2 cellular contexts compared by ENCODE assay signal in genomic region chr5:160198148-160198545, GRCh38.
TF ChIP-seq lines count a peak whose summit lies in the region.

No MANE protein-coding gene starts in this region.

TF ChIP-seq in IMR-90, 13 proteins besides CTCF, POLR2A, EP300 and RAD21:
- no peak for TF ChIP-seq NFE2L2 (IDR thresholded peaks at IDR 0.05; ENCODE audit: low read depth, low read length)
- no peak for TF ChIP-seq MAFK (IDR thresholded peaks at IDR 0.05; ENCODE audit: low read depth, low read length)
- TF ChIP-seq FOS (IDR thresholded peaks at IDR 0.05; ENCODE audit: low read depth, low read length): no peak
- no peak for TF ChIP-seq RCOR1 (IDR thresholded peaks at IDR 0.05; ENCODE audit: insufficient replicate concordance, low read length)
- TF ChIP-seq CEBPB (IDR thresholded peaks at IDR 0.05; ENCODE audit: low read depth, low read length): no peak
- TF ChIP-seq RFX5 (IDR thresholded peaks at IDR 0.05; ENCODE audit: low read depth, low read length): no peak
- no peak for TF ChIP-seq MXI1 (IDR thresholded peaks at IDR 0.05; ENCODE audit: borderline replicate concordance, low read depth, low read length)
- TF ChIP-seq ELK1 (IDR thresholded peaks at IDR 0.05; ENCODE audit: borderline replicate concordance, low read depth, low read length): no peak
- no peak for TF ChIP-seq BHLHE40 (IDR thresholded peaks at IDR 0.05; ENCODE audit: low read depth, low read length)
- TF ChIP-seq MAZ (IDR thresholded peaks at IDR 0.05; ENCODE audit: borderline replicate concordance, low read depth, low read length): no peak
- TF ChIP-seq, protein P1, sequence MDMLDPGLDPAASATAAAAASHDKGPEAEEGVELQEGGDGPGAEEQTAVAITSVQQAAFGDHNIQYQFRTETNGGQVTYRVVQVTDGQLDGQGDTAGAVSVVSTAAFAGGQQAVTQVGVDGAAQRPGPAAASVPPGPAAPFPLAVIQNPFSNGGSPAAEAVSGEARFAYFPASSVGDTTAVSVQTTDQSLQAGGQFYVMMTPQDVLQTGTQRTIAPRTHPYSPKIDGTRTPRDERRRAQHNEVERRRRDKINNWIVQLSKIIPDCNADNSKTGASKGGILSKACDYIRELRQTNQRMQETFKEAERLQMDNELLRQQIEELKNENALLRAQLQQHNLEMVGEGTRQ (IDR thresholded peaks at IDR 0.05; ENCODE audit: low read depth, low read length): no peak
- no peak for TF ChIP-seq SMC3 (IDR thresholded peaks at IDR 0.05; ENCODE audit: low read depth, low read length)
- no peak for TF ChIP-seq CHD1 (IDR thresholded peaks at IDR 0.05; ENCODE audit: low read depth, low read length)
TF ChIP-seq in IMR-90: peak in this region for 0.

TF ChIP-seq in H1, 55 proteins besides CTCF, POLR2A, EP300 and RAD21:
- TF ChIP-seq KDM4A (IDR thresholded peaks at IDR 0.05; ENCODE audit: low read depth, low read length, severe bottlenecking): no peak
- no peak for TF ChIP-seq GTF2F1 (IDR thresholded peaks at IDR 0.05; ENCODE audit: borderline replicate concordance, low read depth, low read length)
- no peak for TF ChIP-seq ZNF274 (IDR thresholded peaks at IDR 0.05; ENCODE audit: borderline replicate concordance, extremely low read depth, low read length)
- TF ChIP-seq YY1 (IDR thresholded peaks at IDR 0.05; ENCODE audit: low read depth, low read length): no peak
- TF ChIP-seq, protein P2, sequence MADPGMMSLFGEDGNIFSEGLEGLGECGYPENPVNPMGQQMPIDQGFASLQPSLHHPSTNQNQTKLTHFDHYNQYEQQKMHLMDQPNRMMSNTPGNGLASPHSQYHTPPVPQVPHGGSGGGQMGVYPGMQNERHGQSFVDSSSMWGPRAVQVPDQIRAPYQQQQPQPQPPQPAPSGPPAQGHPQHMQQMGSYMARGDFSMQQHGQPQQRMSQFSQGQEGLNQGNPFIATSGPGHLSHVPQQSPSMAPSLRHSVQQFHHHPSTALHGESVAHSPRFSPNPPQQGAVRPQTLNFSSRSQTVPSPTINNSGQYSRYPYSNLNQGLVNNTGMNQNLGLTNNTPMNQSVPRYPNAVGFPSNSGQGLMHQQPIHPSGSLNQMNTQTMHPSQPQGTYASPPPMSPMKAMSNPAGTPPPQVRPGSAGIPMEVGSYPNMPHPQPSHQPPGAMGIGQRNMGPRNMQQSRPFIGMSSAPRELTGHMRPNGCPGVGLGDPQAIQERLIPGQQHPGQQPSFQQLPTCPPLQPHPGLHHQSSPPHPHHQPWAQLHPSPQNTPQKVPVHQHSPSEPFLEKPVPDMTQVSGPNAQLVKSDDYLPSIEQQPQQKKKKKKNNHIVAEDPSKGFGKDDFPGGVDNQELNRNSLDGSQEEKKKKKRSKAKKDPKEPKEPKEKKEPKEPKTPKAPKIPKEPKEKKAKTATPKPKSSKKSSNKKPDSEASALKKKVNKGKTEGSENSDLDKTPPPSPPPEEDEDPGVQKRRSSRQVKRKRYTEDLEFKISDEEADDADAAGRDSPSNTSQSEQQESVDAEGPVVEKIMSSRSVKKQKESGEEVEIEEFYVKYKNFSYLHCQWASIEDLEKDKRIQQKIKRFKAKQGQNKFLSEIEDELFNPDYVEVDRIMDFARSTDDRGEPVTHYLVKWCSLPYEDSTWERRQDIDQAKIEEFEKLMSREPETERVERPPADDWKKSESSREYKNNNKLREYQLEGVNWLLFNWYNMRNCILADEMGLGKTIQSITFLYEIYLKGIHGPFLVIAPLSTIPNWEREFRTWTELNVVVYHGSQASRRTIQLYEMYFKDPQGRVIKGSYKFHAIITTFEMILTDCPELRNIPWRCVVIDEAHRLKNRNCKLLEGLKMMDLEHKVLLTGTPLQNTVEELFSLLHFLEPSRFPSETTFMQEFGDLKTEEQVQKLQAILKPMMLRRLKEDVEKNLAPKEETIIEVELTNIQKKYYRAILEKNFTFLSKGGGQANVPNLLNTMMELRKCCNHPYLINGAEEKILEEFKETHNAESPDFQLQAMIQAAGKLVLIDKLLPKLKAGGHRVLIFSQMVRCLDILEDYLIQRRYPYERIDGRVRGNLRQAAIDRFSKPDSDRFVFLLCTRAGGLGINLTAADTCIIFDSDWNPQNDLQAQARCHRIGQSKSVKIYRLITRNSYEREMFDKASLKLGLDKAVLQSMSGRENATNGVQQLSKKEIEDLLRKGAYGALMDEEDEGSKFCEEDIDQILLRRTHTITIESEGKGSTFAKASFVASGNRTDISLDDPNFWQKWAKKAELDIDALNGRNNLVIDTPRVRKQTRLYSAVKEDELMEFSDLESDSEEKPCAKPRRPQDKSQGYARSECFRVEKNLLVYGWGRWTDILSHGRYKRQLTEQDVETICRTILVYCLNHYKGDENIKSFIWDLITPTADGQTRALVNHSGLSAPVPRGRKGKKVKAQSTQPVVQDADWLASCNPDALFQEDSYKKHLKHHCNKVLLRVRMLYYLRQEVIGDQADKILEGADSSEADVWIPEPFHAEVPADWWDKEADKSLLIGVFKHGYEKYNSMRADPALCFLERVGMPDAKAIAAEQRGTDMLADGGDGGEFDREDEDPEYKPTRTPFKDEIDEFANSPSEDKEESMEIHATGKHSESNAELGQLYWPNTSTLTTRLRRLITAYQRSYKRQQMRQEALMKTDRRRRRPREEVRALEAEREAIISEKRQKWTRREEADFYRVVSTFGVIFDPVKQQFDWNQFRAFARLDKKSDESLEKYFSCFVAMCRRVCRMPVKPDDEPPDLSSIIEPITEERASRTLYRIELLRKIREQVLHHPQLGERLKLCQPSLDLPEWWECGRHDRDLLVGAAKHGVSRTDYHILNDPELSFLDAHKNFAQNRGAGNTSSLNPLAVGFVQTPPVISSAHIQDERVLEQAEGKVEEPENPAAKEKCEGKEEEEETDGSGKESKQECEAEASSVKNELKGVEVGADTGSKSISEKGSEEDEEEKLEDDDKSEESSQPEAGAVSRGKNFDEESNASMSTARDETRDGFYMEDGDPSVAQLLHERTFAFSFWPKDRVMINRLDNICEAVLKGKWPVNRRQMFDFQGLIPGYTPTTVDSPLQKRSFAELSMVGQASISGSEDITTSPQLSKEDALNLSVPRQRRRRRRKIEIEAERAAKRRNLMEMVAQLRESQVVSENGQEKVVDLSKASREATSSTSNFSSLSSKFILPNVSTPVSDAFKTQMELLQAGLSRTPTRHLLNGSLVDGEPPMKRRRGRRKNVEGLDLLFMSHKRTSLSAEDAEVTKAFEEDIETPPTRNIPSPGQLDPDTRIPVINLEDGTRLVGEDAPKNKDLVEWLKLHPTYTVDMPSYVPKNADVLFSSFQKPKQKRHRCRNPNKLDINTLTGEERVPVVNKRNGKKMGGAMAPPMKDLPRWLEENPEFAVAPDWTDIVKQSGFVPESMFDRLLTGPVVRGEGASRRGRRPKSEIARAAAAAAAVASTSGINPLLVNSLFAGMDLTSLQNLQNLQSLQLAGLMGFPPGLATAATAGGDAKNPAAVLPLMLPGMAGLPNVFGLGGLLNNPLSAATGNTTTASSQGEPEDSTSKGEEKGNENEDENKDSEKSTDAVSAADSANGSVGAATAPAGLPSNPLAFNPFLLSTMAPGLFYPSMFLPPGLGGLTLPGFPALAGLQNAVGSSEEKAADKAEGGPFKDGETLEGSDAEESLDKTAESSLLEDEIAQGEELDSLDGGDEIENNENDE (IDR thresholded peaks at IDR 0.05; ENCODE audit: insufficient replicate concordance, low read length): no peak
- no peak for TF ChIP-seq KDM1A (IDR thresholded peaks at IDR 0.05; ENCODE audit: borderline replicate concordance, low read length)
- TF ChIP-seq SAP30 (IDR thresholded peaks at IDR 0.05; ENCODE audit: insufficient read depth, insufficient replicate concordance, low read length): no peak
- TF ChIP-seq KDM5A (IDR thresholded peaks at IDR 0.05; ENCODE audit: low read length): no peak
- no peak for TF ChIP-seq CBX5 (IDR thresholded peaks at IDR 0.05; ENCODE audit: low read depth, low read length)
- no peak for TF ChIP-seq ATF3 (IDR thresholded peaks at IDR 0.05; ENCODE audit: insufficient read depth, low read depth, low read length)
- no peak for TF ChIP-seq TEAD4 (IDR thresholded peaks at IDR 0.05; ENCODE audit: low read depth, low read length)
- no peak for TF ChIP-seq RXRA (IDR thresholded peaks at IDR 0.05; ENCODE audit: insufficient read depth, low read depth, low read length)
- no peak for TF ChIP-seq POU5F1 (IDR thresholded peaks at IDR 0.05; ENCODE audit: low read depth, low read length)
